ENCODE assay signal across 9 cellular contexts in the genomic region with DNA sequence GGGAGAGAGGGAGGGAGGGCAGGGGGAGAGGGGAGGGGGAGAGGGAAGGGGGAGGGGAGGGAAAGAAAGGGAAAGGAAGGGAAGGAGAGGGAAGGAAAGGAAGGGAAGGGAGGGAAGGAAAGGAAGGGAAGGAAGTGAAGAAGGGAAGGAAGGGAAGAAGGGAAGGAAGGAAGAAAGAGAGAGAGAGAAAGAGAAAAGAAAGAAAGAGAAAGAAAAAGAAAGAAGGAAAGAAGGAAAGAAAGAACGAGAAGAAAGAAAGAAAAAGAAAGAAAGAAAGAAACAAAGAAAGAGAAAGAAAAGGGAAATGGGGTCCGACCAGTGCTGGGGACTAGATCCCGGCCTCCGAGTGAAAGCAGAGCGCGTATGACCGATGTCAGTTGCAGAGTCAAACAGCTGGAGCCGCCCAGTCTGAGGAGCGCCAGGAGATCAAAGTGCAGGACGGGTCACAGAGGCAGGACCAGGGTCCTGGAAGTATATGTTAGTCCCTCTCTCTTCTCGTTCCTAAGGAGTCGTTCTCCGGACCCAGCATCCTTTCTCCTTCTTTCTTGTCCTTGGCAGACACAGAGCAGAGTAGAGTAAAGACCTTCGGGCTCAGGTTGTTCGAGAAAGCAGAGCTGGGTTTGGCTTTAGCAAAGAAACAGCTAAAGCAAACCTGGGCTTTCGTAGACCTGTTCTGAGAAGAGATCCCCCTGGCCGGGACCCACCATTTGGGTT.
DNase-seq lines count a peak whose midpoint lies in the region; ATAC-seq, FAIRE-seq and TF ChIP-seq lines count a peak whose summit lies in the region.
"Had no signal": no experiment of that assay in that cellular context is flagged by ENCODE, and none has a peak within 500 bp of the region (broad histone marks: within the 10 kb centered on the region; RNA-seq: fewer than 3 reads in every experiment).

No MANE protein-coding gene starts in this region.

- CTCF ChIA-PET in GM12878 (lab: Yijun Ruan, JAX) = interaction anchor here (0.6 to 2.2 kb wide), 15 partner anchors 8 to 519 kb away, joined by 3 to 56 read pairs (median 4); no protein-coding TSS in a partner anchor

- POLR2A ChIA-PET in GM12878 (lab: Charles Lee) = no interaction called here

- BruUV-seq in GM12878 (replicated peaks; lab: Mats Ljungman, UMichigan) = no TSS peak

- no peak overlapping the region for H3K4me2 ChIP-seq in GM12878 (ENCODE audit: control insufficient read depth, insufficient read depth)

- SMC1A ChIA-PET in GM12878 (lab: Charles Lee; ENCODE audit: uncharacterized antibody, unreplicated experiment) = interaction anchor here (0.7 to 1.3 kb wide), 6 partner anchors 8 to 376 kb away, joined by 3 to 5 read pairs (median 3); no protein-coding TSS in a partner anchor

- peak; percentile 8 for ATAC-seq in GM18867 (IDR thresholded peaks at IDR 0.05; ENCODE audit: unreplicated experiment)
- ATAC-seq in HG03103 (IDR thresholded peaks at IDR 0.05; ENCODE audit: low read depth, unreplicated experiment) = peak; percentile 22
- peak; percentile 40 for ATAC-seq in GM12878

- TF ChIP-seq CTCF in GM12878 (IDR thresholded peaks at IDR 0.05 in 2 of 3, conservative IDR thresholded peaks at IDR 0.05 in 1 of 3; ENCODE audit: control insufficient read depth in 2 of 3, extremely low read depth in 1 of 3, insufficient read depth in 1 of 3, low read depth in 3 of 3, low read length in 3 of 3) = no peak
- TF ChIP-seq CTCF in GM13977 (IDR thresholded peaks at IDR 0.05; ENCODE audit: extremely low read depth, insufficient read depth, missing control alignments) = no peak
- no peak for TF ChIP-seq CTCF in spleen (IDR thresholded peaks at IDR 0.05 in 8 of 11, conservative IDR thresholded peaks at IDR 0.05 in 3 of 11)

- TF ChIP-seq POLR2A in GM12878 (IDR thresholded peaks at IDR 0.05; ENCODE audit: low read depth, low read length) = no peak
- TF ChIP-seq POLR2A in spleen (IDR thresholded peaks at IDR 0.05) = no peak
- TF ChIP-seq POLR2A in GM12892 (IDR thresholded peaks at IDR 0.05; ENCODE audit: low read depth, low read length) = no peak

- FAIRE-seq in GM12878 (lab: Jason Lieb, UNC) (no peak), GM12892 (lab: Jason Lieb, UNC) (no peak)

- H3K27ac ChIP-seq in GM12878 (ENCODE audit: control insufficient read depth, insufficient read depth) = no peak overlapping the region
- no peak overlapping the region for H3K27ac ChIP-seq in spleen
- H3K27ac ChIP-seq: SJSA1 had no signal

- no peaks in the 10 kb centered on the region for H3K36me3 ChIP-seq in GM12878 (ENCODE audit: control insufficient read depth in 2 of 2, insufficient read depth in 2 of 2, low read length in 1 of 2)
- no peaks in the 10 kb centered on the region for H3K36me3 ChIP-seq in spleen
- H3K36me3 ChIP-seq: SJSA1 had no signal

- H4K20me1 ChIP-seq in GM12878 (ENCODE audit: control insufficient read depth, insufficient read depth) = no peaks in the 10 kb centered on the region

- no peaks in the 10 kb centered on the region for H3K79me2 ChIP-seq in GM12878 (ENCODE audit: control insufficient read depth, insufficient read depth, low read length)

- in situ Hi-C loops in GM12878 (cut with MboI) (loop anchor here (5.0 to 25.0 kb wide), 2 partner anchors 378 to 518 kb away; no protein-coding TSS in a partner anchor), GM13977 (cut with MboI; ENCODE audit: low pct_unique_long_range_greater_than_20kb, low sequenced_read_pairs, unreplicated experiment) (loop anchor here (25.0 kb wide), 1 partner anchor 393 kb away; no protein-coding TSS in a partner anchor)

- DNase-seq in GM12878 (ENCODE audit: low read depth, low spot score) (no peak), myocyte (ENCODE audit: low read depth) (peak; percentile 9), T1000 (lab: John Stamatoyannopoulos, UW) (no peak), GM13977 (ENCODE audit: low spot score) (no peak), spleen (no peak), GM12892 (ENCODE audit: insufficient read length) (no peak)

- RAD21 ChIA-PET in GM12878 (lab: Charles Lee; ENCODE audit: unreplicated experiment) = interaction anchor here (1.4 to 1.5 kb wide), 4 partner anchors 9 to 519 kb away, joined by 3 to 10 read pairs (median 6); no protein-coding TSS in a partner anchor

- H3K9ac ChIP-seq in GM12878 (ENCODE audit: control insufficient read depth, insufficient read depth, low read length) = no peak overlapping the region

- no peak overlapping the region for H3K4me3 ChIP-seq in GM12878
- H3K4me3 ChIP-seq in spleen = peak overlapping the region in 1 of 8 donors; percentile 16
- H3K4me3 ChIP-seq: SJSA1 had no signal

- no peak for TF ChIP-seq EP300 in GM12878 (IDR thresholded peaks at IDR 0.05; ENCODE audit: borderline replicate concordance in 1 of 2, control insufficient read depth in 1 of 2, low read depth in 2 of 2, low read length in 2 of 2)

- H3K9me3 ChIP-seq in GM12878 (replicated peaks; ENCODE audit: control insufficient read depth, insufficient read depth, low read length) (no peaks in the 10 kb centered on the region), spleen (no peaks in the 10 kb centered on the region)
- H3K9me3 ChIP-seq: SJSA1 had no signal

- H3K4me1 ChIP-seq in GM12878 (ENCODE audit: control insufficient read depth, insufficient read depth, low read length) (no peaks in the 10 kb centered on the region), spleen (peaks cover 0 to 9% (median 9%) of the 10 kb centered on the region in 6 donors)
- H3K4me1 ChIP-seq: SJSA1 had no signal

- WGBS in GM12878 (ENCODE audit: insufficient coverage, insufficient replicate concordance, low lambda C conversion rate, missing lambda C conversion rate) = 9% methylated on average over 17 of the region's 17 CpGs
- 5 to 8% (median 7%) methylated on average over 17 of the region's 17 CpGs for WGBS in spleen, 5 donors

- no peak overlapping the region for H2AFZ ChIP-seq in GM12878 (ENCODE audit: control insufficient read depth, low read depth, low read length)

- intact Hi-C loops in GM12878 (cut with micrococcal nuclease; ENCODE audit: unreplicated experiment) = loop anchor here (1.0 kb wide), 2 partner anchors 374 to 517 kb away; no protein-coding TSS in a partner anchor
- intact Hi-C loops in spleen (cut with DNase I; ENCODE audit: low total_unique reads) = loop anchor here (5.0 kb wide), 1 partner anchor 373 kb away; no protein-coding TSS in a partner anchor

- H3K27me3 ChIP-seq in GM12878 (replicated peaks in 1 of 2; ENCODE audit: control insufficient read depth in 2 of 2, insufficient read depth in 2 of 2, low read length in 1 of 2) (peaks cover 0 to 2% of the 10 kb centered on the region in 2 experiments; a peak in 1 of 4 replicates), spleen (replicated peaks in 1 of 7) (peaks cover 0 to 40% (median 18%) of the 10 kb centered on the region in 7 donors)
- H3K27me3 ChIP-seq: SJSA1 had no signal

- no peak for TF ChIP-seq RAD21 in GM12878 (IDR thresholded peaks at IDR 0.05; ENCODE audit: insufficient read depth, low read depth, low read length)

TF ChIP-seq in GM12878, 131 proteins besides CTCF, POLR2A, EP300 and RAD21:
- TF ChIP-seq CEBPB (IDR thresholded peaks at IDR 0.05; ENCODE audit: borderline replicate concordance in 1 of 2, low read depth in 2 of 2, low read length in 2 of 2) (no peak), ATF3 (IDR thresholded peaks at IDR 0.05; ENCODE audit: borderline replicate concordance, extremely low read depth, low read depth, low read length) (no peak)
- TF ChIP-seq, protein P1, sequence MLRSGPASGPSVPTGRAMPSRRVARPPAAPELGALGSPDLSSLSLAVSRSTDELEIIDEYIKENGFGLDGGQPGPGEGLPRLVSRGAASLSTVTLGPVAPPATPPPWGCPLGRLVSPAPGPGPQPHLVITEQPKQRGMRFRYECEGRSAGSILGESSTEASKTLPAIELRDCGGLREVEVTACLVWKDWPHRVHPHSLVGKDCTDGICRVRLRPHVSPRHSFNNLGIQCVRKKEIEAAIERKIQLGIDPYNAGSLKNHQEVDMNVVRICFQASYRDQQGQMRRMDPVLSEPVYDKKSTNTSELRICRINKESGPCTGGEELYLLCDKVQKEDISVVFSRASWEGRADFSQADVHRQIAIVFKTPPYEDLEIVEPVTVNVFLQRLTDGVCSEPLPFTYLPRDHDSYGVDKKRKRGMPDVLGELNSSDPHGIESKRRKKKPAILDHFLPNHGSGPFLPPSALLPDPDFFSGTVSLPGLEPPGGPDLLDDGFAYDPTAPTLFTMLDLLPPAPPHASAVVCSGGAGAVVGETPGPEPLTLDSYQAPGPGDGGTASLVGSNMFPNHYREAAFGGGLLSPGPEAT (IDR thresholded peaks at IDR 0.05; ENCODE audit: low read depth) = no peak
